ENCODE assay signal across 1 cellular context in genomic region chr17:58475985-58476384, GRCh38.
TF ChIP-seq lines count a peak whose summit lies in the region.

No MANE protein-coding gene starts in this region.

TF ChIP-seq in HepG2, 621 proteins besides CTCF, POLR2A, EP300 and RAD21:
- TF ChIP-seq TRAFD1 (CRISPR knock-in tag; IDR thresholded peaks at IDR 0.05; ENCODE audit: borderline replicate concordance), result no peak
- TF ChIP-seq CREB1 (IDR thresholded peaks at IDR 0.05), result 0 out of 2 replicates have a peak, but pooled peaks have one; percentile 1
- TF ChIP-seq CREB1 (CRISPR knock-in tag; IDR thresholded peaks at IDR 0.05), result no peak
- no peak for TF ChIP-seq ADNP (CRISPR knock-in tag; IDR thresholded peaks at IDR 0.05)
- no peak for TF ChIP-seq KLF6 (CRISPR knock-in tag; IDR thresholded peaks at IDR 0.05)
- TF ChIP-seq ZNF713 (CRISPR knock-in tag; IDR thresholded peaks at IDR 0.05), result no peak
- no peak for TF ChIP-seq CREB3 (CRISPR knock-in tag; IDR thresholded peaks at IDR 0.05)
TF ChIP-seq in HepG2: peak in this region for 1.
